Comparison of ENCODE assay signal across 8 cellular contexts in the genomic region with DNA sequence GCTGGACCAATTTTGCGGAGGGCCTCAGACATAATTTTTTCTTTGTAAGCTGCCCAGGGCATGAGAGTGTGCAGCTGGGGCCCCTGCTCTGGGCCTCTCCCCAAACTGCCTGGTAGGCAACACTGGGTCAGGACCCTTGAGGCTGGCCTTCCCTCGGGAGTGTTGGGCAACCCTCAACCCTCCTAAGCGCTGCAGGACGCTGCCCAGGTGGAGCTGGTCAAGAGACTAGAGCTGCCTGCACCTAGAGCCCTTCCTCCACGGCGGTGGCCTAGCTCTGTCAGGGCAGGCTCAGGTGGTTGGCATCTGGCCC. TPM values are rescaled to one million over a fixed set of nuclear protein-coding genes. Genes with fewer than 3 reads are reported as not detected.
A peak's percentile ranks its signal among the peaks of the same experiment; 100 is the strongest.
DNase-seq lines count a peak whose midpoint lies in the region; ATAC-seq and TF ChIP-seq lines count a peak whose summit lies in the region.

No MANE protein-coding gene starts in this region.

- intact Hi-C loops in activated CD4-positive, alpha-beta T cell treated with anti-CD3 and anti-CD28 coated beads, Interleukin-2, amount 10 ng/mL, durations not matched to agents 24 days and 14 days (cut with micrococcal nuclease), result no loop called here

- peak overlapping the region; percentile 84 for H3K4me3 ChIP-seq in WERI-Rb-1 (ENCODE audit: low read depth, low read length)
- H3K4me3 ChIP-seq in iPS-15b (ENCODE audit: low read depth, low read length), result peak overlapping the region; percentile 77

- H3K9ac ChIP-seq in iPS-15b (ENCODE audit: low read depth, low read length), result no peak overlapping the region

- H3K36me3 ChIP-seq in WERI-Rb-1 (peaks cover 56% of the 10 kb centered on the region), iPS-15b (ENCODE audit: control insufficient read depth, insufficient read depth, low read length) (peaks cover 33% of the 10 kb centered on the region)

- no peak overlapping the region for H3K27ac Mint-ChIP-seq in activated CD4-positive, alpha-beta T cell treated with anti-CD3 and anti-CD28 coated beads, Interleukin-2, amount 10 ng/mL, durations not matched to agents 24 days and 14 days
- H3K27ac Mint-ChIP-seq in stimulated activated effector memory CD8-positive, alpha-beta T cell treated with anti-CD3 and anti-CD28 coated beads, Interleukin-12 subunit alpha, Interleukin-12 subunit beta, amount 100 ng/mL, for 72 hours, result no peak overlapping the region

- H3K4me3 Mint-ChIP-seq in activated CD4-positive, alpha-beta T cell treated with anti-CD3 and anti-CD28 coated beads, Interleukin-2, amount 10 ng/mL, durations not matched to agents 24 days and 14 days, result peak overlapping the region; percentile 74
- peak overlapping the region; percentile 61 for H3K4me3 Mint-ChIP-seq in stimulated activated effector memory CD8-positive, alpha-beta T cell treated with anti-CD3 and anti-CD28 coated beads, Interleukin-12 subunit alpha, Interleukin-12 subunit beta, amount 100 ng/mL, for 72 hours

- H3K27ac ChIP-seq in WERI-Rb-1, result 0 out of 2 replicates have a peak overlapping the region, but pooled peaks have one; percentile 21

- no peak for ATAC-seq in stimulated activated effector memory CD8-positive, alpha-beta T cell treated with anti-CD3 and anti-CD28 coated beads, Interleukin-12 subunit alpha, Interleukin-12 subunit beta, amount 100 ng/mL, for 72 hours
- ATAC-seq in HG02588 (IDR thresholded peaks at IDR 0.05; ENCODE audit: unreplicated experiment), result no peak

- DNase-seq in activated CD4-positive, alpha-beta T cell treated with anti-CD3 and anti-CD28 coated beads, Interleukin-2, amount 10 ng/mL, durations not matched to agents 24 days and 14 days, result no peak
- no peak for DNase-seq in activated CD4-positive, alpha-beta T cell treated with anti-CD3 and anti-CD28 coated beads, Interleukin-2, amount 50 U/mL, for 4 hours
- no peak for DNase-seq in WERI-Rb-1
- no peak for DNase-seq in stimulated activated effector memory CD8-positive, alpha-beta T cell treated with anti-CD3 and anti-CD28 coated beads, Interleukin-12 subunit alpha, Interleukin-12 subunit beta, amount 100 ng/mL, for 72 hours (ENCODE audit: low spot score in 2 of 2)
- no peak for DNase-seq in NCI-H345 treated with DMSO at 0.1 percent for 48 hours (lab: John Stamatoyannopoulos, UW; ENCODE audit: unreplicated experiment)
- no peak for DNase-seq in cerebellum (ENCODE audit: low spot score)

- H3K27me3 Mint-ChIP-seq in activated CD4-positive, alpha-beta T cell treated with anti-CD3 and anti-CD28 coated beads, Interleukin-2, amount 10 ng/mL, durations not matched to agents 24 days and 14 days, result peaks cover 27% of the 10 kb centered on the region

- H3K9me3 ChIP-seq in WERI-Rb-1 (ENCODE audit: severe bottlenecking) (no peaks in the 10 kb centered on the region), iPS-15b (ENCODE audit: control insufficient read depth, insufficient read depth, low read length) (no peaks in the 10 kb centered on the region)

- peaks cover 6% of the 10 kb centered on the region for H3K4me1 ChIP-seq in iPS-15b (ENCODE audit: control insufficient read depth, insufficient read depth, low read length)

- TF ChIP-seq CTCF in WERI-Rb-1 (IDR thresholded peaks at IDR 0.05; ENCODE audit: low read depth, low read length), result no peak

- H3K4me1 Mint-ChIP-seq in activated CD4-positive, alpha-beta T cell treated with anti-CD3 and anti-CD28 coated beads, Interleukin-2, amount 10 ng/mL, durations not matched to agents 24 days and 14 days, result peaks cover 17% of the 10 kb centered on the region
- peaks cover 46% of the 10 kb centered on the region for H3K4me1 Mint-ChIP-seq in stimulated activated effector memory CD8-positive, alpha-beta T cell treated with anti-CD3 and anti-CD28 coated beads, Interleukin-12 subunit alpha, Interleukin-12 subunit beta, amount 100 ng/mL, for 72 hours

- H3K27me3 ChIP-seq in WERI-Rb-1 (ENCODE audit: insufficient read depth, low read depth, severe bottlenecking), result no peaks in the 10 kb centered on the region
- peaks cover 9% of the 10 kb centered on the region for H3K27me3 ChIP-seq in iPS-15b (ENCODE audit: control insufficient read depth, insufficient read depth, low read length)

- H3K36me3 Mint-ChIP-seq in activated CD4-positive, alpha-beta T cell treated with anti-CD3 and anti-CD28 coated beads, Interleukin-2, amount 10 ng/mL, durations not matched to agents 24 days and 14 days (ENCODE audit: low read depth), result peaks cover 32% of the 10 kb centered on the region
- peaks cover 47% of the 10 kb centered on the region for H3K36me3 Mint-ChIP-seq in stimulated activated effector memory CD8-positive, alpha-beta T cell treated with anti-CD3 and anti-CD28 coated beads, Interleukin-12 subunit alpha, Interleukin-12 subunit beta, amount 100 ng/mL, for 72 hours

- no peaks in the 10 kb centered on the region for H3K9me3 Mint-ChIP-seq in activated CD4-positive, alpha-beta T cell treated with anti-CD3 and anti-CD28 coated beads, Interleukin-2, amount 10 ng/mL, durations not matched to agents 24 days and 14 days
- H3K9me3 Mint-ChIP-seq in stimulated activated effector memory CD8-positive, alpha-beta T cell treated with anti-CD3 and anti-CD28 coated beads, Interleukin-12 subunit alpha, Interleukin-12 subunit beta, amount 100 ng/mL, for 72 hours, result no peaks in the 10 kb centered on the region

RNA-seq across cellular contexts. Expression of gene TMEM132A, which starts 0.5 kb away (rescaled TPM):
- total RNA-seq in activated CD4-positive, alpha-beta T cell treated with anti-CD3 and anti-CD28 coated beads, Interleukin-2, amount 10 ng/mL, durations not matched to agents 24 days and 14 days, result 2.3 and 3.5 TPM in 2 replicates
- 69.1 TPM for total RNA-seq in cerebellum

RNA-seq across cellular contexts. Expression of gene TMEM109, which starts 9.8 kb away (rescaled TPM):
- 144 and 147 TPM in 2 replicates for total RNA-seq in activated CD4-positive, alpha-beta T cell treated with anti-CD3 and anti-CD28 coated beads, Interleukin-2, amount 10 ng/mL, durations not matched to agents 24 days and 14 days
- 7.3 TPM for total RNA-seq in cerebellum

RNA-seq across cellular contexts. Expression of gene PRPF19, which starts 17.4 kb away (rescaled TPM):
- total RNA-seq in activated CD4-positive, alpha-beta T cell treated with anti-CD3 and anti-CD28 coated beads, Interleukin-2, amount 10 ng/mL, durations not matched to agents 24 days and 14 days, result 219 TPM in 2 replicates
- 48.2 TPM for total RNA-seq in cerebellum

RNA-seq across cellular contexts. Expression of gene SLC15A3, which starts 28.2 kb away (rescaled TPM):
- 3.0 and 4.0 TPM in 2 replicates for total RNA-seq in activated CD4-positive, alpha-beta T cell treated with anti-CD3 and anti-CD28 coated beads, Interleukin-2, amount 10 ng/mL, durations not matched to agents 24 days and 14 days
- total RNA-seq in cerebellum, result 3.3 TPM

RNA-seq across cellular contexts. Expression of gene CD6, which starts 47.7 kb away (rescaled TPM):
- 416 and 421 TPM in 2 replicates for total RNA-seq in activated CD4-positive, alpha-beta T cell treated with anti-CD3 and anti-CD28 coated beads, Interleukin-2, amount 10 ng/mL, durations not matched to agents 24 days and 14 days
- 0.27 TPM for total RNA-seq in cerebellum

Comparison
In these comparisons a context has a peak if more than half of its experiments do, and no peak if none do; other contexts are left out.
1. RNA of gene TMEM132A, which starts 0.5 kb away (total RNA-seq): 69.1 TPM in cerebellum (single experiment); 2.3 to 3.5 TPM in activated CD4-positive, alpha-beta T cell treated with anti-CD3 and anti-CD28 coated beads, Interleukin-2, amount 10 ng/mL, durations not matched to agents 24 days and 14 days; every median in the first group is over 10 times any median in the second.
2. RNA of gene TMEM109, which starts 9.8 kb away (total RNA-seq): 144 to 147 TPM in activated CD4-positive, alpha-beta T cell treated with anti-CD3 and anti-CD28 coated beads, Interleukin-2, amount 10 ng/mL, durations not matched to agents 24 days and 14 days; 7.3 TPM in cerebellum (single experiment); every median in the first group is over 10 times any median in the second.